In genomic region chr4:26996745-26997144, GRCh38 we compare ENCODE assay signal across 1 cellular context.
TF ChIP-seq lines count a peak whose summit lies in the region.

No MANE protein-coding gene starts in this region.

TF ChIP-seq in K562, 482 proteins besides CTCF, POLR2A, EP300 and RAD21 (continued from another document):
- no peak for TF ChIP-seq CREB5 (CRISPR knock-in tag; IDR thresholded peaks at IDR 0.05)
- no peak for TF ChIP-seq NR4A1 (CRISPR knock-in tag; IDR thresholded peaks at IDR 0.05)
- TF ChIP-seq NR4A1 (tag; IDR thresholded peaks at IDR 0.05), result no peak
- TF ChIP-seq ZNF3 (CRISPR knock-in tag; IDR thresholded peaks at IDR 0.05), result no peak
- TF ChIP-seq ZNF407 (IDR thresholded peaks at IDR 0.05; ENCODE audit: low read depth), result no peak
- no peak for TF ChIP-seq POLR2H (tag; IDR thresholded peaks at IDR 0.05; ENCODE audit: low read depth)
- no peak for TF ChIP-seq RUNX1 (IDR thresholded peaks at IDR 0.05; ENCODE audit: low read depth)
- TF ChIP-seq CTBP1 (IDR thresholded peaks at IDR 0.05; ENCODE audit: borderline replicate concordance), result no peak
- no peak for TF ChIP-seq TAF1 (IDR thresholded peaks at IDR 0.05; ENCODE audit: control insufficient read depth, extremely low read depth, insufficient read depth, low read length, severe bottlenecking)
- TF ChIP-seq MLX (CRISPR knock-in tag; conservative IDR thresholded peaks at IDR 0.05), result no peak
- TF ChIP-seq PKNOX1 (IDR thresholded peaks at IDR 0.05), result no peak
- TF ChIP-seq GTF2B (IDR thresholded peaks at IDR 0.05; ENCODE audit: extremely low read depth, insufficient read length), result no peak
